In the genomic region with DNA sequence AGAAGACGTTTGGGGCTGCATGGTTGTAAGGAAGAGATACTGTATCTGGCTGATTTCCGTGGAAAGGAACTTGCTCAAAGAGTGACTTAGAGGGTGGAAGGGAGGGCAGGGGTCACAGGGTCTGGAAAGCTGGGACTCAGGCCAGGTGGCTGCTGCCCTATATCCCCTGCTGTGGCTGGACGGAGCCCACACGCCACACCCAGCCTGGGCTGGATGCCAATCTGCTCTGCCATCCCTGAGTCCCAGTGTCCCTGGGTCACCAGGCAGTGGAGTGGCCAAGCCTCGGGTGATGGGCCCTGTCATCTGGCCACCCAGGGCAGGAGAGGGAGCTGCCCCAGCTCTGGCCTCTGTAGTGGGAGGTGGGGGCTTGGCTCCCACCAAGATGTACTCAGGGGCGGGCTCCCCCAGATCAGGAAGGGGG, we compare ENCODE assay signal across 2 cellular contexts.
TF ChIP-seq lines count a peak whose summit lies in the region.

No MANE protein-coding gene starts in this region.

TF ChIP-seq in liver, 16 proteins besides CTCF, POLR2A, EP300 and RAD21:
- TF ChIP-seq FOXA2 (IDR thresholded peaks at IDR 0.05): no peak
- peak; percentile 74 to 85 for TF ChIP-seq RXRA (IDR thresholded peaks at IDR 0.05)
- peak; percentile 70 to 71 for TF ChIP-seq HNF4A (conservative IDR thresholded peaks at IDR 0.05)
- no peak for TF ChIP-seq ATF3 (IDR thresholded peaks at IDR 0.05)
- TF ChIP-seq NR2F2 (IDR thresholded peaks at IDR 0.05): peak; percentile 83
- no peak for TF ChIP-seq TAF1 (conservative IDR thresholded peaks at IDR 0.05)
- TF ChIP-seq SP1 (IDR thresholded peaks at IDR 0.05): peak; percentile 38
- no peak for TF ChIP-seq EGR1 (IDR thresholded peaks at IDR 0.05; ENCODE audit: low read depth in 2 of 2)

TF ChIP-seq in HepG2, 621 proteins besides CTCF, POLR2A, EP300 and RAD21:
- no peak for TF ChIP-seq ZNF570 (CRISPR knock-in tag; IDR thresholded peaks at IDR 0.05; ENCODE audit: borderline replicate concordance)
- TF ChIP-seq, protein P1, sequence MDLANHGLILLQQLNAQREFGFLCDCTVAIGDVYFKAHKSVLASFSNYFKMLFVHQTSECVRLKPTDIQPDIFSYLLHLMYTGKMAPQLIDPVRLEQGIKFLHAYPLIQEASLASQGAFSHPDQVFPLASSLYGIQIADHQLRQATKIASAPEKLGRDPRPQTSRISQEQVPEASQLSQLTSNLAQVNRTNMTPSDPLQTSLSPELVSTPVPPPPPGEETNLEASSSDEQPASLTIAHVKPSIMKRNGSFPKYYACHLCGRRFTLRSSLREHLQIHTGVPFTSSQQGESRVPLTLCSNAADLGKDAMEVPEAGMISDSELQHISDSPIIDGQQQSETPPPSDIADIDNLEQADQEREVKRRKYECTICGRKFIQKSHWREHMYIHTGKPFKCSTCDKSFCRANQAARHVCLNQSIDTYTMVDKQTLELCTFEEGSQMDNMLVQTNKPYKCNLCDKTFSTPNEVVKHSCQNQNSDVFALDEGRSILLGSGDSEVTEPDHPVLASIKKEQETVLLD (CRISPR knock-in tag; IDR thresholded peaks at IDR 0.05; ENCODE audit: low read depth): no peak
- TF ChIP-seq TBL1XR1 (IDR thresholded peaks at IDR 0.05; ENCODE audit: borderline replicate concordance, low read length, partially characterized antibody): no peak
- TF ChIP-seq, protein P2, sequence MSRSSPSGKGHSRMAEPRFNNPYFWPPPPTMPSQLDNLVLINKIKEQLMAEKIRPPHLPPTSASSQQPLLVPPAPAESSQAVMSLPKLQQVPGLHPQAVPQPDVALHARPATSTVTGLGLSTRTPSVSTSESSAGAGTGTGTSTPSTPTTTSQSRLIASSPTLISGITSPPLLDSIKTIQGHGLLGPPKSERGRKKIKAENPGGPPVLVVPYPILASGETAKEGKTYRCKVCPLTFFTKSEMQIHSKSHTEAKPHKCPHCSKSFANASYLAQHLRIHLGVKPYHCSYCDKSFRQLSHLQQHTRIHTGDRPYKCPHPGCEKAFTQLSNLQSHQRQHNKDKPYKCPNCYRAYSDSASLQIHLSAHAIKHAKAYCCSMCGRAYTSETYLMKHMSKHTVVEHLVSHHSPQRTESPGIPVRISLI (CRISPR knock-in tag; IDR thresholded peaks at IDR 0.05; ENCODE audit: borderline replicate concordance): no peak
- TF ChIP-seq ZC3H13 (CRISPR knock-in tag; IDR thresholded peaks at IDR 0.05): no peak
- TF ChIP-seq FOXA3 (CRISPR knock-in tag; IDR thresholded peaks at IDR 0.05): no peak
TF ChIP-seq in HepG2: peak in this region for 0.
